In the genomic region with DNA sequence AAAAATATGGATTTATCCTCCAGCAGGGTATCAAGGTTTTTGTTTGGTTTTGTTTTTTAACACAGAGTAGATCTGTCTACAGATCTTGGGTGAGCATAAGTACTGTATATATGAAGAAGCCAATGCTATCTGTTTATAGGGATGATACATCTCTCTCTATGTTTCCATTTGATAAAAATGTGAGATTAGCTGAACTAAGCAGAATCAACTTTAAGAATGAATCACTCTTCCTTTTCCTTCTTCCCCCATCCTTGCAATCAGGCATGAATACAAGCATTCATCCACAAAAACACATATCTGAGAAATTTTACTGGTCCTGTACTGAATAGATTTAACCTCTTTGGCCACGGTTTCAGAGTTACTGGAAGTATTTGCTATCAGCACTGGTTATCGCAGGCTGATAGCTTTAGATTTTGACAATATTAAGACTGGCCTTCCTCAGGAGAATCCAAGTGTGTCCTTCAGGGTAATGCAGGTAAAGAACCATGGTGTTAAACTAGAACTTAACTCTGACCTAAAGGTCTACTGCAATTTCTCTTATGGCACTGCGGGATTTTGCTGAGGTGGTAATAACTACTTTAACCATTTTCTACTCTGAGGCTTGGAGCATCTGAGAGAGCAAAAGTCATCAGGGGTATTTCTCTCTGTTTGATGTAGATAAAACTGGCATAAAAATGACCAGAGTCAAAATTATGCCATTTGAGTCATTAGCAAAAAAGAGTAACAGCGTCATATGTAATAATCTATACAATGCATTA, we compare ENCODE assay signal across 13 cellular contexts. TPM values are rescaled to one million over a fixed set of nuclear protein-coding genes. Genes with fewer than 3 reads are reported as not detected.
A peak's percentile ranks its signal among the peaks of the same experiment; 100 is the strongest.
DNase-seq lines count a peak whose midpoint lies in the region; ATAC-seq and TF ChIP-seq lines count a peak whose summit lies in the region.
"Had no signal": no experiment of that assay in that cellular context is flagged by ENCODE, and none has a peak within 500 bp of the region (broad histone marks: within the 10 kb centered on the region; RNA-seq: fewer than 3 reads in every experiment).

No MANE protein-coding gene starts in this region.

- H3K9me3 Mint-ChIP-seq in activated T-helper 2 cell treated with anti-CD3 and anti-CD28 coated beads, Interferon-gamma antibody, Interleukin-2, Interleukin-4, amounts not matched to agents 10 μg/mL and 5 μg/mL and 100 μg/mL, durations not matched to agents 14 hours and 24 hours and 36 hours, result no peaks in the 10 kb centered on the region
- peaks cover 8% of the 10 kb centered on the region for H3K9me3 Mint-ChIP-seq in glutamatergic neuron (ENCODE audit: unreplicated experiment)
- peaks cover 9 to 12% of the 10 kb centered on the region in 2 donors for H3K9me3 Mint-ChIP-seq in stimulated activated naive B cell treated with anti-CD40 and anti-IgM and Interleukin-4, amounts not matched to agents 10 μg/mL and 1 μg/mL and 100 μg/mL, for 72 hours
- H3K9me3 Mint-ChIP-seq: activated CD4-positive, alpha-beta T cell treated with anti-CD3 and anti-CD28 coated beads, Interleukin-2, amount 10 ng/mL, durations not matched to agents 7 days and 5 days had no signal

- intact Hi-C loops in activated T-helper 2 cell treated with anti-CD3 and anti-CD28 coated beads, Interferon-gamma antibody, Interleukin-2, Interleukin-4, amounts not matched to agents 10 μg/mL and 5 μg/mL and 100 μg/mL, durations not matched to agents 14 hours and 24 hours and 36 hours (cut with micrococcal nuclease), result loop anchor here (2.0 to 10.0 kb wide), 5 partner anchors 87 to 452 kb away; a partner anchor contains a TSS

- TF ChIP-seq CTCF in glutamatergic neuron (IDR thresholded peaks at IDR 0.05; ENCODE audit: partially characterized antibody, unreplicated experiment), result no peak

- peaks cover 5% of the 10 kb centered on the region for H3K27me3 Mint-ChIP-seq in activated T-helper 2 cell treated with anti-CD3 and anti-CD28 coated beads, Interferon-gamma antibody, Interleukin-2, Interleukin-4, amounts not matched to agents 10 μg/mL and 5 μg/mL and 100 μg/mL, durations not matched to agents 14 hours and 24 hours and 36 hours (ENCODE audit: low read depth)
- H3K27me3 Mint-ChIP-seq in glutamatergic neuron (ENCODE audit: unreplicated experiment), result peaks cover 8% of the 10 kb centered on the region
- peaks cover 42 to 76% of the 10 kb centered on the region in 2 donors for H3K27me3 Mint-ChIP-seq in stimulated activated naive B cell treated with anti-CD40 and anti-IgM and Interleukin-4, amounts not matched to agents 10 μg/mL and 1 μg/mL and 100 μg/mL, for 72 hours

- peak overlapping the region; percentile 79 for H3K4me3 Mint-ChIP-seq in activated T-helper 2 cell treated with anti-CD3 and anti-CD28 coated beads, Interferon-gamma antibody, Interleukin-2, Interleukin-4, amounts not matched to agents 10 μg/mL and 5 μg/mL and 100 μg/mL, durations not matched to agents 14 hours and 24 hours and 36 hours (ENCODE audit: low read depth)
- peak overlapping the region; percentile 77 for H3K4me3 Mint-ChIP-seq in glutamatergic neuron (ENCODE audit: unreplicated experiment)
- H3K4me3 Mint-ChIP-seq in stimulated activated naive B cell treated with anti-CD40 and anti-IgM and Interleukin-4, amounts not matched to agents 10 μg/mL and 1 μg/mL and 100 μg/mL, for 72 hours, result no peak overlapping the region
- H3K4me3 Mint-ChIP-seq: activated CD4-positive, alpha-beta T cell treated with anti-CD3 and anti-CD28 coated beads, Interleukin-2, amount 10 ng/mL, durations not matched to agents 7 days and 5 days had no signal

- H3K27ac Mint-ChIP-seq in activated T-helper 2 cell treated with anti-CD3 and anti-CD28 coated beads, Interferon-gamma antibody, Interleukin-2, Interleukin-4, amounts not matched to agents 10 μg/mL and 5 μg/mL and 100 μg/mL, durations not matched to agents 14 hours and 24 hours and 36 hours, result no peak overlapping the region
- H3K27ac Mint-ChIP-seq in glutamatergic neuron (ENCODE audit: unreplicated experiment), result peak overlapping the region; percentile 2
- peak overlapping the region; percentile 74 for H3K27ac Mint-ChIP-seq in stimulated activated naive B cell treated with anti-CD40 and anti-IgM and Interleukin-4, amounts not matched to agents 10 μg/mL and 1 μg/mL and 100 μg/mL, for 72 hours
- H3K27ac Mint-ChIP-seq: activated CD4-positive, alpha-beta T cell treated with anti-CD3 and anti-CD28 coated beads, Interleukin-2, amount 10 ng/mL, durations not matched to agents 7 days and 5 days; memory B cell; stimulated activated naive CD8-positive, alpha-beta T cell treated with anti-CD3 and anti-CD28 coated beads, Interleukin-15, amount 100 ng/mL, for 72 hours; T-cell had no signal

- H3K4me1 Mint-ChIP-seq in activated T-helper 2 cell treated with anti-CD3 and anti-CD28 coated beads, Interferon-gamma antibody, Interleukin-2, Interleukin-4, amounts not matched to agents 10 μg/mL and 5 μg/mL and 100 μg/mL, durations not matched to agents 14 hours and 24 hours and 36 hours (ENCODE audit: low read depth), result peaks cover 35% of the 10 kb centered on the region
- peaks cover 30% of the 10 kb centered on the region for H3K4me1 Mint-ChIP-seq in glutamatergic neuron (ENCODE audit: low read depth, unreplicated experiment)
- peaks cover 9 to 19% of the 10 kb centered on the region in 2 donors for H3K4me1 Mint-ChIP-seq in stimulated activated naive B cell treated with anti-CD40 and anti-IgM and Interleukin-4, amounts not matched to agents 10 μg/mL and 1 μg/mL and 100 μg/mL, for 72 hours

- peak; percentile 44 for DNase-seq in NCI-H510A treated with DMSO at 0.1 percent for 48 hours (lab: John Stamatoyannopoulos, UW)
- DNase-seq in NCI-H510A (lab: John Stamatoyannopoulos, UW), result no peak
- no peak for DNase-seq in activated T-helper 2 cell treated with anti-CD3 and anti-CD28 coated beads, Interferon-gamma antibody, Interleukin-2, Interleukin-4, amounts not matched to agents 10 μg/mL and 5 μg/mL and 100 μg/mL, durations not matched to agents 14 hours and 24 hours and 36 hours (ENCODE audit: low spot score)
- DNase-seq in glutamatergic neuron, result no peak
- DNase-seq in stimulated activated naive B cell treated with anti-CD40 and anti-IgM and Interleukin-4, amounts not matched to agents 10 μg/mL and 1 μg/mL and 100 μg/mL, for 72 hours, result no peak
- DNase-seq in DMS 273 (lab: John Stamatoyannopoulos, UW; ENCODE audit: unreplicated experiment), result no peak
- no peak for DNase-seq in NCI-H345 treated with DMSO at 0.1 percent for 48 hours (lab: John Stamatoyannopoulos, UW; ENCODE audit: unreplicated experiment)
- DNase-seq in activated CD8-positive, alpha-beta memory T cell treated with anti-CD3 and anti-CD28 coated beads for 24 hours, result no peak

- peaks cover 5% of the 10 kb centered on the region for H3K36me3 Mint-ChIP-seq in activated T-helper 2 cell treated with anti-CD3 and anti-CD28 coated beads, Interferon-gamma antibody, Interleukin-2, Interleukin-4, amounts not matched to agents 10 μg/mL and 5 μg/mL and 100 μg/mL, durations not matched to agents 14 hours and 24 hours and 36 hours (ENCODE audit: low read depth)
- no peaks in the 10 kb centered on the region for H3K36me3 Mint-ChIP-seq in glutamatergic neuron (ENCODE audit: unreplicated experiment)
- peaks cover 7 to 9% of the 10 kb centered on the region in 2 donors for H3K36me3 Mint-ChIP-seq in stimulated activated naive B cell treated with anti-CD40 and anti-IgM and Interleukin-4, amounts not matched to agents 10 μg/mL and 1 μg/mL and 100 μg/mL, for 72 hours
- H3K36me3 Mint-ChIP-seq: T-cell had no signal

- ATAC-seq in stimulated activated naive B cell treated with anti-CD40 and anti-IgM and Interleukin-4, amounts not matched to agents 10 μg/mL and 1 μg/mL and 100 μg/mL, for 72 hours (replicated peaks), result no peak
- ATAC-seq: stimulated activated naive CD8-positive, alpha-beta T cell treated with anti-CD3 and anti-CD28 coated beads, Interleukin-15, amount 100 ng/mL, for 72 hours had no signal

RNA-seq across cellular contexts. Expression of a gene that starts 1.5 kb away (rescaled TPM):
- total RNA-seq in activated T-helper 2 cell treated with anti-CD3 and anti-CD28 coated beads, Interferon-gamma antibody, Interleukin-2, Interleukin-4, amounts not matched to agents 10 μg/mL and 5 μg/mL and 100 μg/mL, durations not matched to agents 14 hours and 24 hours and 36 hours, result 14.2 and 15.2 TPM in 2 replicates
- total RNA-seq in glutamatergic neuron (ENCODE audit: unreplicated experiment), result 61.0 TPM
- total RNA-seq: activated CD4-positive, alpha-beta T cell treated with anti-CD3 and anti-CD28 coated beads, Interleukin-2, amount 10 ng/mL, durations not matched to agents 7 days and 5 days; Right ventricle myocardium inferior had no signal

Comparison
In these comparisons a context has a peak if more than half of its experiments do, and no peak if none do; other contexts are left out.
1. H3K4me3 Mint-ChIP-seq: peak in activated T-helper 2 cell treated with anti-CD3 and anti-CD28 coated beads, Interferon-gamma antibody, Interleukin-2, Interleukin-4, amounts not matched to agents 10 μg/mL and 5 μg/mL and 100 μg/mL, durations not matched to agents 14 hours and 24 hours and 36 hours (single experiment) and glutamatergic neuron (single experiment); none in stimulated activated naive B cell treated with anti-CD40 and anti-IgM and Interleukin-4, amounts not matched to agents 10 μg/mL and 1 μg/mL and 100 μg/mL, for 72 hours (0 of 2).